ENCODE assay signal across 8 cellular contexts in the genomic region with DNA sequence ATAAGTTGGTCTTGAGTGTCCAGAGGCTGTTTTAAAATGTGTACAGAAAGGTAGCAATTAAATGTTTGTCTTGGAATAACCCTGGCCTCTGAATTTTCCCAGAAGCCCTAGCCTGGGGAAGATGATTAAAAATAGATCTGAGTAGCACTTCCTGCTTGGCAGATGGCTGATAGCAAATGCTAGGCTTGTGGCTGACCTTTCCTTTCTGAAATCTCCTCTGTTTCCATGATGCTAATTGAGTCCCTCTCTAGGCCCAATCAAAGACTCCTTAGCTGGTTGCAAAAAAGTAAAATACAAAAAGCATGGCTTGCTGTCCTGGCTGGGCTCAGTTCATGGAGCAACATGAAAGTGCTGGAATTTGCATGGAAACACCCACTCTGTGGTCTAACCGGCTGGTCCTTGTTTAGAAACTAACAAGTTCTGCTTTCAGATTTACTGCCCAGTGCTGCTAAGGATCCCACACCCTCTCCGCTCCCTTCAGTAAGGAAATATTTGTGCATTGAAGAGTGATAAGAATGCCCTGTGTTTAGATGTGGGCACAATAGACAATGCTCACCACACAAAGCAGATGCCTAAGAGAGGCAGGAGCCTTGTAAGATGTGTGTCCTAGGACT. TPM values are rescaled to one million over a fixed set of nuclear protein-coding genes. Genes with fewer than 3 reads are reported as not detected.
DNase-seq lines count a peak whose midpoint lies in the region; ATAC-seq and TF ChIP-seq lines count a peak whose summit lies in the region.

No MANE protein-coding gene starts in this region.

- H3K4me1 ChIP-seq in HEK293 (ENCODE audit: control insufficient read depth, insufficient read depth, low read length) (peaks cover 27% of the 10 kb centered on the region), SK-N-SH (ENCODE audit: control insufficient read depth in 1 of 2, insufficient read depth in 2 of 2, low read depth in 1 of 2, low read length in 1 of 2) (peaks cover 39 to 41% of the 10 kb centered on the region in 2 experiments), esophagus muscularis mucosa (peaks cover 99 to 100% (median 100%) of the 10 kb centered on the region in 4 donors), neutrophil (ENCODE audit: control insufficient read depth in 1 of 2, insufficient read depth in 1 of 2, low read depth in 1 of 2, low read length in 1 of 2) (peaks cover 34% of the 10 kb centered on the region in 2 experiments), BE2C (peaks cover 25% of the 10 kb centered on the region)

- TF ChIP-seq CTCF in HEK293 (tag by site-specific recombination; IDR thresholded peaks at IDR 0.05) (no peak), SK-N-SH (IDR thresholded peaks at IDR 0.05) (no peak), esophagus muscularis mucosa (IDR thresholded peaks at IDR 0.05) (no peak), neutrophil (IDR thresholded peaks at IDR 0.05) (no peak), BE2C (IDR thresholded peaks at IDR 0.05; ENCODE audit: low read depth, low read length) (no peak)

- H3F3A ChIP-seq in SK-N-SH (replicated peaks; ENCODE audit: insufficient read depth): peaks cover 8% of the 10 kb centered on the region

- in situ Hi-C loops in G401 (cut with HindIII; ENCODE audit: low sequenced_read_pairs): no loop called here

- DNase-seq in G401 (ENCODE audit: low spot score) (peak; percentile 82), SK-N-SH (no peak), esophagus muscularis mucosa (ENCODE audit: extremely low spot score) (no peak), BE2C (no peak), GM19238 (ENCODE audit: insufficient read length, low spot score) (no peak)

- H3K27me3 ChIP-seq in SK-N-SH (ENCODE audit: insufficient read depth) (no peaks in the 10 kb centered on the region), esophagus muscularis mucosa (no peaks in the 10 kb centered on the region), neutrophil (no peaks in the 10 kb centered on the region), BE2C (no peaks in the 10 kb centered on the region)

- no peaks in the 10 kb centered on the region for H4K20me1 ChIP-seq in SK-N-SH (ENCODE audit: insufficient read depth)

- no peak for TF ChIP-seq RAD21 in SK-N-SH (IDR thresholded peaks at IDR 0.05; ENCODE audit: low read length)

- no peak for TF ChIP-seq POLR2A in esophagus muscularis mucosa (IDR thresholded peaks at IDR 0.05; ENCODE audit: low read depth)

- peaks cover 5% of the 10 kb centered on the region; the same call in 1 of the 2 replicates for H3K79me2 ChIP-seq in SK-N-SH (ENCODE audit: insufficient read depth)

- intact Hi-C loops in esophagus muscularis mucosa (cut with DNase I): loop anchor here (5.0 kb wide), 1 partner anchor 40 kb away; a partner anchor contains a TSS

- H3K9me2 ChIP-seq in SK-N-SH: no peaks in the 10 kb centered on the region

- POLR2A ChIA-PET in HEK293 (lab: Yijun Ruan, JAX): no interaction called here
- POLR2A ChIA-PET in SK-N-SH (lab: Yijun Ruan, JAX): no interaction called here

- no peak overlapping the region for H3K4me3 ChIP-seq in HEK293 (ENCODE audit: low read depth, low read length)
- H3K4me3 ChIP-seq in SK-N-SH (ENCODE audit: low read depth in 2 of 2, low read length in 1 of 2): no peak overlapping the region
- H3K4me3 ChIP-seq in esophagus muscularis mucosa: peak overlapping the region in 3 of 4 donors; percentile 3 to 11 (median 5)
- H3K4me3 ChIP-seq in neutrophil (ENCODE audit: low read depth in 1 of 2, low read length in 1 of 2): no peak overlapping the region
- H3K4me3 ChIP-seq in BE2C (ENCODE audit: low read depth, low read length): no peak overlapping the region

- TF ChIP-seq EP300 in SK-N-SH (IDR thresholded peaks at IDR 0.05; ENCODE audit: borderline replicate concordance in 1 of 2, low read depth in 1 of 2, low read length in 1 of 2) (no peak), esophagus muscularis mucosa (IDR thresholded peaks at IDR 0.05) (no peak)

- ATAC-seq in HG03139 (IDR thresholded peaks at IDR 0.05; ENCODE audit: unreplicated experiment): no peak

- 100% methylated on average over 2 of the region's 2 CpGs for WGBS in SK-N-SH (ENCODE audit: low lambda C conversion rate)
- WGBS in esophagus muscularis mucosa: 11% methylated on average over 2 of the region's 2 CpGs

- H3K36me3 ChIP-seq in HEK293 (ENCODE audit: control insufficient read depth in 2 of 2, insufficient read depth in 1 of 2, low read length in 2 of 2) (no peaks in the 10 kb centered on the region), SK-N-SH (replicated peaks in 1 of 2; ENCODE audit: control insufficient read depth in 1 of 2, insufficient read depth in 2 of 2, low read length in 1 of 2) (no peaks in the 10 kb centered on the region), esophagus muscularis mucosa (no peaks in the 10 kb centered on the region), neutrophil (no peaks in the 10 kb centered on the region), BE2C (no peaks in the 10 kb centered on the region)

- H3K27ac ChIP-seq in HEK293 (ENCODE audit: extremely low read depth, low read depth, low read length): no peak overlapping the region
- H3K27ac ChIP-seq in SK-N-SH (ENCODE audit: low read depth in 2 of 2, low read length in 1 of 2): peak overlapping the region; percentile 72 to 85
- peak overlapping the region; percentile 90 to 92 (median 91) for H3K27ac ChIP-seq in esophagus muscularis mucosa (replicated peaks in 1 of 4)
- H3K27ac ChIP-seq in neutrophil: peak overlapping the region; percentile 73

- peak overlapping the region; percentile 65 for H3K4me2 ChIP-seq in SK-N-SH

- H3K9me3 ChIP-seq in HEK293 (ENCODE audit: control insufficient read depth, insufficient read depth, low read depth, low read length): no peaks in the 10 kb centered on the region
- no peaks in the 10 kb centered on the region for H3K9me3 ChIP-seq in SK-N-SH
- no peaks in the 10 kb centered on the region for H3K9me3 ChIP-seq in esophagus muscularis mucosa
- H3K9me3 ChIP-seq in neutrophil: no peaks in the 10 kb centered on the region
- no peaks in the 10 kb centered on the region for H3K9me3 ChIP-seq in BE2C

- peak overlapping the region; percentile 33; the same call in 1 of the 2 replicates for H3K9ac ChIP-seq in SK-N-SH

- CTCF ChIA-PET in HEK293 (lab: Yijun Ruan, JAX): interaction anchor here (1.0 kb wide), 1 partner anchor 43 kb away, joined by 3 read pairs; no protein-coding TSS in a partner anchor
- CTCF ChIA-PET in SK-N-SH (lab: Yijun Ruan, JAX): no interaction called here

- H2AFZ ChIP-seq in SK-N-SH (ENCODE audit: low read depth): peak overlapping the region; percentile 60; the same call in 1 of the 2 replicates

TF ChIP-seq in HEK293, 187 proteins besides CTCF, POLR2A, EP300 and RAD21:
- 0 out of 2 replicates have a peak, but pooled peaks have one; percentile 35 for TF ChIP-seq ZBTB20 (tag by site-specific recombination; IDR thresholded peaks at IDR 0.05)
- TF ChIP-seq SP2 (tag by site-specific recombination; IDR thresholded peaks at IDR 0.05): no peak
- TF ChIP-seq, protein P1, sequence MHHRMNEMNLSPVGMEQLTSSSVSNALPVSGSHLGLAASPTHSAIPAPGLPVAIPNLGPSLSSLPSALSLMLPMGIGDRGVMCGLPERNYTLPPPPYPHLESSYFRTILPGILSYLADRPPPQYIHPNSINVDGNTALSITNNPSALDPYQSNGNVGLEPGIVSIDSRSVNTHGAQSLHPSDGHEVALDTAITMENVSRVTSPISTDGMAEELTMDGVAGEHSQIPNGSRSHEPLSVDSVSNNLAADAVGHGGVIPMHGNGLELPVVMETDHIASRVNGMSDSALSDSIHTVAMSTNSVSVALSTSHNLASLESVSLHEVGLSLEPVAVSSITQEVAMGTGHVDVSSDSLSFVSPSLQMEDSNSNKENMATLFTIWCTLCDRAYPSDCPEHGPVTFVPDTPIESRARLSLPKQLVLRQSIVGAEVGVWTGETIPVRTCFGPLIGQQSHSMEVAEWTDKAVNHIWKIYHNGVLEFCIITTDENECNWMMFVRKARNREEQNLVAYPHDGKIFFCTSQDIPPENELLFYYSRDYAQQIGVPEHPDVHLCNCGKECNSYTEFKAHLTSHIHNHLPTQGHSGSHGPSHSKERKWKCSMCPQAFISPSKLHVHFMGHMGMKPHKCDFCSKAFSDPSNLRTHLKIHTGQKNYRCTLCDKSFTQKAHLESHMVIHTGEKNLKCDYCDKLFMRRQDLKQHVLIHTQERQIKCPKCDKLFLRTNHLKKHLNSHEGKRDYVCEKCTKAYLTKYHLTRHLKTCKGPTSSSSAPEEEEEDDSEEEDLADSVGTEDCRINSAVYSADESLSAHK (tag by site-specific recombination; IDR thresholded peaks at IDR 0.05): no peak

TF ChIP-seq in SK-N-SH, 30 proteins besides CTCF, POLR2A, EP300 and RAD21 (continues in another document):
- TF ChIP-seq EZH2phosphoT487 (IDR thresholded peaks at IDR 0.05; ENCODE audit: borderline replicate concordance, low read depth) (no peak), GATA2 (CRISPR knock-in tag; IDR thresholded peaks at IDR 0.05) (no peak), RCOR1 (IDR thresholded peaks at IDR 0.05; ENCODE audit: low read length) (no peak)

RNA-seq across cellular contexts. Expression of a gene that starts 40.8 kb away (rescaled TPM):
- 7.0 and 7.6 TPM in 2 replicates for total RNA-seq in G401 (2014; rRNA removed; shearing (Covaris generic))
- 3.2 and 5.5 TPM in 2 replicates for polyA plus RNA-seq in SK-N-SH (2012; rRNA removed)
- 4.7 and 5.4 TPM in 2 replicates for polyA plus RNA-seq in SK-N-SH (2012; cell fraction: cytosol; rRNA removed)
- polyA plus RNA-seq in SK-N-SH (2012; cell fraction: nucleus; rRNA removed): 5.5 and 10.2 TPM in 2 replicates
- 10 to 100 TPM; 27.7 to 62.9 (median 28.8) TPM for total RNA-seq in esophagus muscularis mucosa
- polyA plus RNA-seq in BE2C (2012; ENCODE audit: insufficient read depth, insufficient read length, low read depth): 1.3 TPM

Comparison
In these comparisons a context has a peak if more than half of its experiments do, and no peak if none do; other contexts are left out.
1. H3K4me3 ChIP-seq: peak in esophagus muscularis mucosa (3 of 4); none in HEK293 (single experiment), SK-N-SH (0 of 2), neutrophil (0 of 2) and BE2C (single experiment).